Comparison of ENCODE assay signal across 9 cellular contexts in the genomic region with DNA sequence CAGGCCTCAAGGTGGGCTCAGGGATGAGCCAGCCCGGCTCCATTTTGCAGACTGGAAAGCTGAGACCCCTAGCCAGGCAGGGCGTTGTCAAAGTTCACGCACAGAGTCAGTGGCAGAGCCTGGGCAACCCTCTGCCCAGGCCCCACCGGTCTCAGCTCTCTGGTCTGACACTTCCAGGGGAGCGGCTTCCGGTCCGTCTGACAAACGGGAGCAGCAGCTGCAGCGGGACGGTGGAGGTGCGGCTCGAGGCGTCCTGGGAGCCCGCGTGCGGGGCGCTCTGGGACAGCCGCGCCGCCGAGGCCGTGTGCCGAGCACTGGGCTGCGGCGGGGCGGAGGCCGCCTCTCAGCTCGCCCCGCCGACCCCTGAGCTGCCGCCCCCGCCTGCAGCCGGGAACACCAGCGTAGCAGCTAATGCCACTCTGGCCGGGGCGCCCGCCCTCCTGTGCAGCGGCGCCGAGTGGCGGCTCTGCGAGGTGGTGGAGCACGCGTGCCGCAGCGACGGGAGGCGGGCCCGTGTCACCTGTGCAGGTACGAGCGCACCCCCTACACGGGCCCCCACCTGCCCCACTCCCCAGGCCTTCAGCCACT. TPM values are rescaled to one million over a fixed set of nuclear protein-coding genes. Genes with fewer than 3 reads are reported as not detected.
A peak's percentile ranks its signal among the peaks of the same experiment; 100 is the strongest.
DNase-seq lines count a peak whose midpoint lies in the region; ATAC-seq and TF ChIP-seq lines count a peak whose summit lies in the region.
"Had no signal": no experiment of that assay in that cellular context is flagged by ENCODE, and none has a peak within 500 bp of the region (broad histone marks: within the 10 kb centered on the region; RNA-seq: fewer than 3 reads in every experiment).

No MANE protein-coding gene starts in this region.

- H3K9me3 Mint-ChIP-seq in glutamatergic neuron (ENCODE audit: unreplicated experiment) (peaks cover 1% of the 10 kb centered on the region), progenitor cell of endocrine pancreas (ENCODE audit: low read depth) (no peaks in the 10 kb centered on the region)

- H3K27ac Mint-ChIP-seq in glutamatergic neuron (ENCODE audit: unreplicated experiment) (no peak overlapping the region), progenitor cell of endocrine pancreas (no peak overlapping the region)

- peaks cover 7% of the 10 kb centered on the region for H3K4me1 Mint-ChIP-seq in glutamatergic neuron (ENCODE audit: low read depth, unreplicated experiment)
- peaks cover 9% of the 10 kb centered on the region for H3K4me1 Mint-ChIP-seq in progenitor cell of endocrine pancreas (ENCODE audit: low read depth)

- TF ChIP-seq CTCF in GM10266 (IDR thresholded peaks at IDR 0.05; ENCODE audit: control insufficient read depth, insufficient read depth, low read depth, missing control alignments), result no peak
- TF ChIP-seq CTCF in RWPE2 (IDR thresholded peaks at IDR 0.05; ENCODE audit: poor library complexity, severe bottlenecking), result peak; percentile 8
- no peak for TF ChIP-seq CTCF in glutamatergic neuron (IDR thresholded peaks at IDR 0.05; ENCODE audit: partially characterized antibody, unreplicated experiment)
- no peak for TF ChIP-seq CTCF in progenitor cell of endocrine pancreas (IDR thresholded peaks at IDR 0.05; ENCODE audit: unreplicated experiment)

- ATAC-seq in RWPE2 (ENCODE audit: low read depth) (peak; percentile 58), GM18511 (IDR thresholded peaks at IDR 0.05; ENCODE audit: unreplicated experiment) (no peak), HG02884 (IDR thresholded peaks at IDR 0.05; ENCODE audit: unreplicated experiment) (no peak)

- H3K4me3 Mint-ChIP-seq in glutamatergic neuron (ENCODE audit: unreplicated experiment) (peak overlapping the region; percentile 63), progenitor cell of endocrine pancreas (ENCODE audit: low read depth) (peak overlapping the region; percentile 72)

- H3K4me1 ChIP-seq in RWPE2 (ENCODE audit: insufficient read depth, poor library complexity, severe bottlenecking), result no peaks in the 10 kb centered on the region

- no peaks in the 10 kb centered on the region for H3K9me3 ChIP-seq in RWPE2 (ENCODE audit: severe bottlenecking)

- H3K4me3 ChIP-seq in RWPE2 (ENCODE audit: severe bottlenecking), result peak overlapping the region; percentile 20

- DNase-seq in GM10266 (ENCODE audit: extremely low spot score) (peak; percentile 66), RWPE2 (ENCODE audit: low spot score) (no peak), glutamatergic neuron (no peak), progenitor cell of endocrine pancreas (ENCODE audit: low spot score, unreplicated experiment) (no peak), HCEC 1CT (no peak)
- no peak for DNase-seq in activated effector memory CD4-positive, alpha-beta T cell treated with Interleukin-2 at 50 U/mL for 16 hours

- H3K36me3 ChIP-seq in RWPE2 (ENCODE audit: low read depth), result no peaks in the 10 kb centered on the region

- H3K27me3 ChIP-seq in RWPE2 (ENCODE audit: insufficient read depth, poor library complexity, severe bottlenecking), result peaks cover 10% of the 10 kb centered on the region

- H3K27me3 Mint-ChIP-seq in glutamatergic neuron (ENCODE audit: unreplicated experiment) (peaks cover 13% of the 10 kb centered on the region), progenitor cell of endocrine pancreas (peaks cover 65% of the 10 kb centered on the region)

- no peak overlapping the region for H3K27ac ChIP-seq in RWPE2 (ENCODE audit: poor library complexity, severe bottlenecking)

- no peaks in the 10 kb centered on the region for H3K36me3 Mint-ChIP-seq in glutamatergic neuron (ENCODE audit: unreplicated experiment)
- H3K36me3 Mint-ChIP-seq in progenitor cell of endocrine pancreas (ENCODE audit: insufficient read depth), result no peaks in the 10 kb centered on the region

RNA-seq across cellular contexts. Expression of a gene that starts 36.0 kb away (rescaled TPM):
- not detected for total RNA-seq in glutamatergic neuron (ENCODE audit: unreplicated experiment)
- 0.55 and 0.62 TPM in 2 replicates for total RNA-seq in progenitor cell of endocrine pancreas
- total RNA-seq: pulmonary artery endothelial cell had no signal

RNA-seq across cellular contexts. Expression of a gene that starts 55.5 kb away (rescaled TPM):
- 4.4 TPM for total RNA-seq in glutamatergic neuron (ENCODE audit: unreplicated experiment)
- total RNA-seq in progenitor cell of endocrine pancreas, result 4.8 and 6.2 TPM in 2 replicates
